30 cellular contexts compared by ENCODE assay signal in the genomic region with DNA sequence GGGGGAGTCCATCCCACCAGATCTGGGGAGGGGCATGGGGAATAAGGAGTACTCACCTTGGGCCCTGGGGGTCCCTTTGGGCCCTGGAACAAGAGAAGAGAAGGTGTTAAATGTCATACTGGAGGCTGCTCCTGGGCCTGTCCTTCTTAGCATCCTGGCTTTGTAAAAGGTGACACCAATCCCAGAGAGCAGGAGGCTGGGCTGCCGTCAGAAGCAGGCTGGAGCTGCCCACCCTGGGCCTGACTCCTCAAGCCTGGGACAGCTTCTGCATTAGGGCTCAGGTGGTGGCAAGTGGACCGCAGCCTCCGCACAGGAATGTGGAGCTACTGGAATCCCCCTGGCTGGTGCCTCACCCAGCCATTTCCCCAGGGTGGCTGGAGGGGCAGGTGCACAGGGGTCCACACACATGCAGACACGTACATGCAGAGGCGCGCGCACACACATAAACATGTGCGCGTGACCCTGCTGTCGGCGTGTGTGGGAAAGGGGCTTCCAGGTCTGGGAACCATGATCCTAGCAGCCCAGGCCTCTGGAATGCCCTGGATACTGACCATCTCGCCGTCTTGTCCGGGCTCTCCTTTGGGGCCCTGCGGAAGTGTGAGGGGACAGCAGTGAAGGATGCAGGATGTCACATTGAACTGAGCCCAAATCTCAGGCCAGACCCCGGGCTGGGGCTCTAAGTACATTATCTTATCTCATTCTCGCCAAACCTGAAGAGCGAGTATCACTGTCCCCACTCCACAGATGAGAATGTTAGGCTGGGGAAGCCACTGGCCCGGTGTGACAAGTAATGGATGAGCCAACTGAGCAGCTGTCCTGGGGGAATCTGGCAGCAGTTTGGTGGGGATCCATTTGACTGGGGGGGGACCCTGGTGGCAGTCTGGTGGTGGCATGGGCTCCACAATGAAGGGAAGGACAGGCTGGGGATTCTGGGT.
"Had no signal": no experiment of that assay in that cellular context is flagged by ENCODE, and none has a peak within 500 bp of the region (broad histone marks: within the 10 kb centered on the region; RNA-seq: fewer than 3 reads in every experiment).

No MANE protein-coding gene starts in this region.

- H3K27ac Mint-ChIP-seq: activated CD4-positive, alpha-beta memory T cell treated with anti-CD3 and anti-CD28 coated beads for 36 hours; activated naive CD4-positive, alpha-beta T cell treated with anti-CD3 and anti-CD28 coated beads, Interleukin-2, amount 10 ng/mL, durations not matched to agents 7 days and 5 days; activated T-helper 1 cell treated with anti-CD3 and anti-CD28 coated beads, Interleukin-12 subunit alpha, Interleukin-12 subunit beta, Interleukin-2, Interleukin-4 antibody, amounts not matched to agents 30 ng/mL and 10 ng/mL and 1 ng/mL, durations not matched to agents 14 hours and 24 hours and 36 hours; endodermal cell; mesothelial cell of epicardium; nephron progenitor cell had no signal

- H3K4me2 ChIP-seq: smooth muscle cell had no signal

- H3K4me1 Mint-ChIP-seq: mesothelial cell of epicardium had no signal

- H3K79me2 ChIP-seq: parathyroid adenoma had no signal

- H3K9ac ChIP-seq: parathyroid adenoma had no signal

- DNase-seq: activated CD4-positive, alpha-beta memory T cell treated with anti-CD3 and anti-CD28 coated beads for 36 hours; activated CD4-positive, alpha-beta T cell treated with anti-CD3 and anti-CD28 coated beads for 4 hours; activated CD8-positive, alpha-beta memory T cell treated with anti-CD3 and anti-CD28 coated beads, Interleukin-2, amount 50 U/mL, for 4 hours; activated effector memory CD4-positive, alpha-beta T cell treated with anti-CD3 and anti-CD28 coated beads, Interleukin-2, amount 50 U/mL, for 16 hours; activated naive CD4-positive, alpha-beta T cell treated with anti-CD3 and anti-CD28 coated beads, Interleukin-2, amount 10 ng/mL, durations not matched to agents 7 days and 5 days; activated T-cell treated with anti-CD3 and anti-CD28 coated beads, Interleukin-2, amount 50 U/mL, for 1 hour; central memory CD4-positive, alpha-beta T cell; endodermal cell; foreskin keratinocyte; hypothalamus; naive B cell; nephron progenitor cell; occipital lobe; psoas muscle; stimulated activated CD4-positive, alpha-beta T cell treated with anti-CD3 and anti-CD28 coated beads, Interleukin-1b, Interleukin-23, amount 100 ng/mL, for 48 hours; stimulated activated CD4-positive, alpha-beta T cell treated with anti-CD3 and anti-CD28 coated beads, Interleukin-4, amount 100 ng/mL, for 4 hours; stimulated activated naive CD4-positive, alpha-beta T cell; T-helper 1 cell; tibial artery had no signal

- H3K4me1 ChIP-seq: breast epithelium, esophagus muscularis mucosa, foreskin keratinocyte, left lung, parathyroid adenoma, psoas muscle, suprapubic skin, tibial artery had no signal

- H3K27me3 Mint-ChIP-seq: activated CD4-positive, alpha-beta memory T cell treated with anti-CD3 and anti-CD28 coated beads for 36 hours; naive B cell had no signal

- H3K9me3 Mint-ChIP-seq: activated naive CD4-positive, alpha-beta T cell treated with anti-CD3 and anti-CD28 coated beads, Interleukin-2, amount 10 ng/mL, durations not matched to agents 7 days and 5 days; activated T-helper 1 cell treated with anti-CD3 and anti-CD28 coated beads, Interleukin-12 subunit alpha, Interleukin-12 subunit beta, Interleukin-2, Interleukin-4 antibody, amounts not matched to agents 30 ng/mL and 10 ng/mL and 1 ng/mL, durations not matched to agents 14 hours and 24 hours and 36 hours; mesothelial cell of epicardium had no signal

- H3K36me3 Mint-ChIP-seq: activated CD4-positive, alpha-beta memory T cell treated with anti-CD3 and anti-CD28 coated beads for 36 hours; activated naive CD4-positive, alpha-beta T cell treated with anti-CD3 and anti-CD28 coated beads, Interleukin-2, amount 10 ng/mL, durations not matched to agents 7 days and 5 days; mesothelial cell of epicardium had no signal

- H3K27ac ChIP-seq: breast epithelium, esophagus muscularis mucosa, foreskin keratinocyte, heart left ventricle, left lung, parathyroid adenoma, psoas muscle, suprapubic skin, tibial artery, VCaP had no signal

- H3K36me3 ChIP-seq: breast epithelium, esophagus muscularis mucosa, heart left ventricle, left lung, suprapubic skin, tibial artery had no signal

- H3K4me3 ChIP-seq: breast epithelium, esophagus muscularis mucosa, heart left ventricle, left lung, psoas muscle, smooth muscle cell, suprapubic skin, tibial artery had no signal

- H3K9me3 ChIP-seq: breast epithelium, esophagus muscularis mucosa, heart left ventricle, left lung, psoas muscle, suprapubic skin, tibial artery had no signal

- ATAC-seq: foreskin keratinocyte, heart left ventricle, left lung, psoas muscle had no signal

- FAIRE-seq: TTC549 had no signal

- H3K4me3 Mint-ChIP-seq: activated CD4-positive, alpha-beta memory T cell treated with anti-CD3 and anti-CD28 coated beads for 36 hours; activated naive CD4-positive, alpha-beta T cell treated with anti-CD3 and anti-CD28 coated beads, Interleukin-2, amount 10 ng/mL, durations not matched to agents 7 days and 5 days; activated T-helper 1 cell treated with anti-CD3 and anti-CD28 coated beads, Interleukin-12 subunit alpha, Interleukin-12 subunit beta, Interleukin-2, Interleukin-4 antibody, amounts not matched to agents 30 ng/mL and 10 ng/mL and 1 ng/mL, durations not matched to agents 14 hours and 24 hours and 36 hours; endodermal cell; mesothelial cell of epicardium; naive B cell; nephron progenitor cell had no signal

- H3K27me3 ChIP-seq: breast epithelium, foreskin keratinocyte, heart left ventricle, left lung, suprapubic skin had no signal
